Comparison of ENCODE assay signal across 1 cellular context in genomic region chr14:103385153-103385993, GRCh38.
TF ChIP-seq lines count a peak whose summit lies in the region.

MARK3 (plus strand) TSS chr14:103385415; CDS start chr14:103386030, 615 bp downstream.

TF ChIP-seq in HepG2, 621 proteins besides CTCF, POLR2A, EP300 and RAD21 (continued from another document and continues in another):
- TF ChIP-seq TFDP2 (CRISPR knock-in tag; IDR thresholded peaks at IDR 0.05) (peak; percentile 54; the same call in 1 of the 2 replicates), CHCHD3 (CRISPR knock-in tag; IDR thresholded peaks at IDR 0.05) (peak; percentile 52; the same call in 1 of the 2 replicates), ZNF292 (CRISPR knock-in tag; IDR thresholded peaks at IDR 0.05; ENCODE audit: borderline replicate concordance, low read depth) (no peak), ZNF484 (CRISPR knock-in tag; IDR thresholded peaks at IDR 0.05; ENCODE audit: borderline replicate concordance, low read depth) (no peak), CEBPB (IDR thresholded peaks at IDR 0.05; ENCODE audit: borderline replicate concordance, low read depth, low read length) (no peak), ZNF766 (CRISPR knock-in tag; IDR thresholded peaks at IDR 0.05; ENCODE audit: borderline replicate concordance) (no peak), ZNF709 (CRISPR knock-in tag; IDR thresholded peaks at IDR 0.05) (peak; percentile 72; the same call in 1 of the 2 replicates), HMGXB4 (CRISPR knock-in tag; IDR thresholded peaks at IDR 0.05; ENCODE audit: borderline replicate concordance in 1 of 2, low read depth in 1 of 2) (peak; percentile 75 to 82; a peak in 3 of 4 replicates), HNRNPH1 (optimal IDR thresholded peaks at IDR 0.05; ENCODE audit: low read depth, low read length) (no peak), MLXIP (CRISPR knock-in tag; IDR thresholded peaks at IDR 0.05; ENCODE audit: borderline replicate concordance) (no peak), NFKB2 (CRISPR knock-in tag; IDR thresholded peaks at IDR 0.05; ENCODE audit: borderline replicate concordance) (no peak), KDM5B (CRISPR knock-in tag; IDR thresholded peaks at IDR 0.05; ENCODE audit: borderline replicate concordance) (peak; percentile 74), CHD4 (IDR thresholded peaks at IDR 0.05; ENCODE audit: borderline replicate concordance, low read length) (no peak), MTA1 (CRISPR knock-in tag; IDR thresholded peaks at IDR 0.05; ENCODE audit: borderline replicate concordance) (no peak), ZNF503 (CRISPR knock-in tag; IDR thresholded peaks at IDR 0.05) (no peak), KAT8 (CRISPR knock-in tag; IDR thresholded peaks at IDR 0.05) (peak; percentile 85), GATAD2A (CRISPR knock-in tag; IDR thresholded peaks at IDR 0.05) (no peak), EZH2 (conservative IDR thresholded peaks at IDR 0.05; ENCODE audit: low read depth, low read length) (no peak), PHF5A (CRISPR knock-in tag; IDR thresholded peaks at IDR 0.05; ENCODE audit: low read depth, unreplicated experiment) (no peak), ZNF614 (CRISPR knock-in tag; IDR thresholded peaks at IDR 0.05; ENCODE audit: borderline replicate concordance) (no peak), ZBTB44 (CRISPR knock-in tag; IDR thresholded peaks at IDR 0.05) (no peak), ARID5B (CRISPR knock-in tag; IDR thresholded peaks at IDR 0.05) (no peak), DPF2 (CRISPR knock-in tag; IDR thresholded peaks at IDR 0.05; ENCODE audit: borderline replicate concordance, low read depth) (no peak), THRA (CRISPR knock-in tag; IDR thresholded peaks at IDR 0.05; ENCODE audit: borderline replicate concordance) (no peak), NPAS2 (CRISPR knock-in tag; IDR thresholded peaks at IDR 0.05; ENCODE audit: borderline replicate concordance) (no peak), TFDP1 (CRISPR knock-in tag; IDR thresholded peaks at IDR 0.05; ENCODE audit: borderline replicate concordance) (no peak), SP2 (CRISPR knock-in tag; IDR thresholded peaks at IDR 0.05) (peak; percentile 75), ZNF784 (CRISPR knock-in tag; IDR thresholded peaks at IDR 0.05; ENCODE audit: borderline replicate concordance) (no peak; the same call in 1 of the 2 replicates), GABPB1 (CRISPR knock-in tag; IDR thresholded peaks at IDR 0.05) (peak; percentile 98), SNAPC2 (CRISPR knock-in tag; IDR thresholded peaks at IDR 0.05) (no peak), DMTF1 (CRISPR knock-in tag; IDR thresholded peaks at IDR 0.05) (no peak), HES4 (CRISPR knock-in tag; IDR thresholded peaks at IDR 0.05; ENCODE audit: borderline replicate concordance) (0 out of 2 replicates have a peak, but pooled peaks have one; percentile 18), SIX1 (CRISPR knock-in tag; IDR thresholded peaks at IDR 0.05; ENCODE audit: borderline replicate concordance) (no peak), ZNF431 (CRISPR knock-in tag; IDR thresholded peaks at IDR 0.05; ENCODE audit: borderline replicate concordance, low read depth) (no peak), PAWR (CRISPR knock-in tag; IDR thresholded peaks at IDR 0.05; ENCODE audit: borderline replicate concordance) (no peak), ZBTB26 (CRISPR knock-in tag; IDR thresholded peaks at IDR 0.05; ENCODE audit: borderline replicate concordance) (no peak), ZNF124 (CRISPR knock-in tag; IDR thresholded peaks at IDR 0.05) (no peak), ZNF775 (CRISPR knock-in tag; IDR thresholded peaks at IDR 0.05; ENCODE audit: borderline replicate concordance) (no peak)
